8 cellular contexts compared by ENCODE assay signal in the genomic region with DNA sequence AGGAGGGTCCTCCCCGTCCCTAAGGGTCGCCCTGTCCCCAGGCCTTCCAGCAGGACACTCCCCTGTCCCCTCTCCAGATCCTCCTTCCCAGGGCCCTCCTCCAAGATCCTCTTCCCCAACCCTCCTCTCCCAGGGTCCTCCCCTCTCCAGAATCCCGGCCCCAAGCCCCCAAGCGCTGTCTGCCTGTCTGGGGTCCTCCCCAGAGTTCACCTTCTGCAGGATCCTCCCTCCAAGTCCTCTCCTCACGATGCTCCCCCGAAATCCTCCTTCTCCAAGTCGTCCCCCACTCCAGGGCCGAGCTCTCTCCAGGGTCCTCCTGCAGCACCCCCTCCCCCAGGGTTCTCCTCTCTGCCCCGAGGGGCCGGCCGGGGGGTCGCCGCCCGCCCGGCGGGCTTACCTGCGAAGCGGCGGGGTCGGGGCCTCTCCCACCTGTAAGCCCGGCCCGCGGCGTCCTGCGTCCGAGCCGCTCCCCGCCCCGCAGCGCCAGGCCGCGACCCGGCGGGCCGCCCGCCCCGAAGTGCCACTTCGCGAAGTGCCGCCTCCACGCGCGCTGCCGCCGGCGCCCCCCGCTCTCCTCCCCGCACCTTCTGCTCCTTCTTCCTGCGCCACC. TPM values are rescaled to one million over a fixed set of nuclear protein-coding genes. Genes with fewer than 3 reads are reported as not detected.
DNase-seq lines count a peak whose midpoint lies in the region; ATAC-seq and TF ChIP-seq lines count a peak whose summit lies in the region.

No MANE protein-coding gene starts in this region.

- H3K4me1 ChIP-seq in BLaER1 treated with 17β-estradiol and CSF1 and Interleukin-3, amounts not matched to agents 10 nM and 100 nM, result peaks cover 26 to 56% (median 44%) of the 10 kb centered on the region in 10 experiments
- no peaks in the 10 kb centered on the region for H3K4me1 ChIP-seq in iPS DF 6.9 (ENCODE audit: control insufficient read depth, insufficient read depth, low read length)

- H3K4me3 ChIP-seq in BLaER1 treated with 17β-estradiol and CSF1 and Interleukin-3, amounts not matched to agents 10 nM and 100 nM, result peak overlapping the region; percentile 61 to 84 (median 68)
- peak overlapping the region; percentile 78 for H3K4me3 ChIP-seq in iPS DF 6.9 (ENCODE audit: low read length)

- peak overlapping the region; percentile 48 for H3K27ac Mint-ChIP-seq in HFFc6
- H3K27ac Mint-ChIP-seq in activated T-helper 17 cell treated with anti-CD3 and anti-CD28 coated beads, Interleukin-2, amount 50 U/mL, for 72 hours, result no peak overlapping the region
- no peak overlapping the region for H3K27ac Mint-ChIP-seq in stimulated activated effector memory CD8-positive, alpha-beta T cell treated with anti-CD3 and anti-CD28 coated beads, Interleukin-12 subunit alpha, Interleukin-12 subunit beta, amount 100 ng/mL, for 72 hours

- H3K27me3 ChIP-seq in BLaER1 treated with 17β-estradiol and CSF1 and Interleukin-3, amounts not matched to agents 10 nM and 100 nM, result peaks cover 75 to 97% (median 96%) of the 10 kb centered on the region in 11 experiments
- H3K27me3 ChIP-seq in iPS DF 6.9 (ENCODE audit: control insufficient read depth, insufficient read depth, low read length), result no peaks in the 10 kb centered on the region; the same call in 1 of the 2 replicates

- TF ChIP-seq CTCF in HFFc6 (IDR thresholded peaks at IDR 0.05), result no peak

- peaks cover 41% of the 10 kb centered on the region for H3K4me1 Mint-ChIP-seq in HFFc6 (ENCODE audit: low read depth)
- H3K4me1 Mint-ChIP-seq in activated T-helper 17 cell treated with anti-CD3 and anti-CD28 coated beads, Interleukin-2, amount 50 U/mL, for 72 hours, result no peaks in the 10 kb centered on the region
- H3K4me1 Mint-ChIP-seq in stimulated activated effector memory CD8-positive, alpha-beta T cell treated with anti-CD3 and anti-CD28 coated beads, Interleukin-12 subunit alpha, Interleukin-12 subunit beta, amount 100 ng/mL, for 72 hours, result peaks cover 28% of the 10 kb centered on the region

- no peaks in the 10 kb centered on the region for H3K9me3 Mint-ChIP-seq in HFFc6
- no peaks in the 10 kb centered on the region for H3K9me3 Mint-ChIP-seq in activated T-helper 17 cell treated with anti-CD3 and anti-CD28 coated beads, Interleukin-2, amount 50 U/mL, for 72 hours
- H3K9me3 Mint-ChIP-seq in stimulated activated effector memory CD8-positive, alpha-beta T cell treated with anti-CD3 and anti-CD28 coated beads, Interleukin-12 subunit alpha, Interleukin-12 subunit beta, amount 100 ng/mL, for 72 hours, result no peaks in the 10 kb centered on the region

- H3K4me2 ChIP-seq in BLaER1 treated with 17β-estradiol and CSF1 and Interleukin-3, amounts not matched to agents 10 nM and 100 nM, result peak overlapping the region; percentile 80 to 100 (median 98)

- WGBS in iPS DF 6.9 (ENCODE audit: insufficient coverage, insufficient read length), result no CpG with 5 or more reads among the region's 49 CpGs

- peak; percentile 21 for ATAC-seq in activated T-helper 17 cell treated with anti-CD3 and anti-CD28 coated beads, Interleukin-2, amount 50 U/mL, for 72 hours (replicated peaks)
- peak; percentile 28 for ATAC-seq in stimulated activated effector memory CD8-positive, alpha-beta T cell treated with anti-CD3 and anti-CD28 coated beads, Interleukin-12 subunit alpha, Interleukin-12 subunit beta, amount 100 ng/mL, for 72 hours

- DNase-seq in HFFc6 (no peak), iPS DF 6.9 (ENCODE audit: low read depth, low spot score) (no peak), SW 1271 (lab: John Stamatoyannopoulos, UW) (no peak)
- DNase-seq in stimulated activated effector memory CD8-positive, alpha-beta T cell treated with anti-CD3 and anti-CD28 coated beads, Interleukin-12 subunit alpha, Interleukin-12 subunit beta, amount 100 ng/mL, for 72 hours (ENCODE audit: low spot score in 2 of 2), result no peak
- no peak for DNase-seq in stimulated activated CD4-positive, alpha-beta T cell treated with anti-CD3 and anti-CD28 coated beads, Interleukin-2, amount 100 ng/mL, for 24 hours
- no peak for DNase-seq in effector CD8-positive, alpha-beta T cell (lab: John Stamatoyannopoulos, UW)

- peak overlapping the region; percentile 92 for H3K4me3 Mint-ChIP-seq in HFFc6
- H3K4me3 Mint-ChIP-seq in activated T-helper 17 cell treated with anti-CD3 and anti-CD28 coated beads, Interleukin-2, amount 50 U/mL, for 72 hours, result peak overlapping the region; percentile 68
- H3K4me3 Mint-ChIP-seq in stimulated activated effector memory CD8-positive, alpha-beta T cell treated with anti-CD3 and anti-CD28 coated beads, Interleukin-12 subunit alpha, Interleukin-12 subunit beta, amount 100 ng/mL, for 72 hours, result peak overlapping the region; percentile 69

- H3K36me3 Mint-ChIP-seq in HFFc6 (ENCODE audit: low read depth), result no peaks in the 10 kb centered on the region
- no peaks in the 10 kb centered on the region for H3K36me3 Mint-ChIP-seq in activated T-helper 17 cell treated with anti-CD3 and anti-CD28 coated beads, Interleukin-2, amount 50 U/mL, for 72 hours (ENCODE audit: low read depth)
- H3K36me3 Mint-ChIP-seq in stimulated activated effector memory CD8-positive, alpha-beta T cell treated with anti-CD3 and anti-CD28 coated beads, Interleukin-12 subunit alpha, Interleukin-12 subunit beta, amount 100 ng/mL, for 72 hours, result peaks cover 6% of the 10 kb centered on the region

- no peaks in the 10 kb centered on the region for H3K9me3 ChIP-seq in BLaER1 treated with 17β-estradiol and CSF1 and Interleukin-3, amounts not matched to agents 10 nM and 100 nM (replicated peaks in 1 of 11)
- H3K9me3 ChIP-seq in iPS DF 6.9 (ENCODE audit: control insufficient read depth, insufficient read depth, low read length), result no peaks in the 10 kb centered on the region

- peak overlapping the region in 1 of 11 experiments; percentile 0; a peak in 1 of 22 replicates for H3K27ac ChIP-seq in BLaER1 treated with 17β-estradiol and CSF1 and Interleukin-3, amounts not matched to agents 10 nM and 100 nM
- no peak overlapping the region for H3K27ac ChIP-seq in iPS DF 6.9 (ENCODE audit: low read length)

- H3K36me3 ChIP-seq in BLaER1 treated with 17β-estradiol and CSF1 and Interleukin-3, amounts not matched to agents 10 nM and 100 nM, result peaks cover 0 to 18% (median 0%) of the 10 kb centered on the region in 11 experiments; a peak in 3 of 22 replicates
- H3K36me3 ChIP-seq in iPS DF 6.9 (ENCODE audit: control insufficient read depth, insufficient read depth, low read length), result peaks cover 6% of the 10 kb centered on the region; the same call in 1 of the 2 replicates

- H3K27me3 Mint-ChIP-seq in HFFc6 (ENCODE audit: insufficient read depth), result peaks cover 16% of the 10 kb centered on the region
- H3K27me3 Mint-ChIP-seq in activated T-helper 17 cell treated with anti-CD3 and anti-CD28 coated beads, Interleukin-2, amount 50 U/mL, for 72 hours, result peaks cover 10% of the 10 kb centered on the region

- peak overlapping the region; percentile 31 to 83 (median 63); a peak in 19 of 22 replicates for H3K9ac ChIP-seq in BLaER1 treated with 17β-estradiol and CSF1 and Interleukin-3, amounts not matched to agents 10 nM and 100 nM

- H4K20me1 ChIP-seq in BLaER1 treated with 17β-estradiol and CSF1 and Interleukin-3, amounts not matched to agents 10 nM and 100 nM, result peaks cover 4 to 88% (median 44%) of the 10 kb centered on the region in 11 experiments; a peak in 20 of 22 replicates

RNA-seq across cellular contexts. Expression of gene BAIAP2, which starts 0.7 kb away (rescaled TPM):
- total RNA-seq in HFFc6 (2021; fragmentation: NEBNext Ultra II Directional; extraction: Animal tissue kit (Norgen Biotek cat#: 25700)), result 10 to 100 TPM; 30.8 to 47.4 (median 35.9) TPM
- total RNA-seq in activated T-helper 17 cell treated with anti-CD3 and anti-CD28 coated beads, Interleukin-2, amount 50 U/mL, for 72 hours, result 1 to 10 TPM; 4.6 to 4.8 TPM

RNA-seq across cellular contexts. Expression of gene CHMP6, which starts 42.6 kb away (rescaled TPM):
- total RNA-seq in HFFc6 (2021; fragmentation: NEBNext Ultra II Directional; extraction: Animal tissue kit (Norgen Biotek cat#: 25700)), result 10 to 100 TPM; 27.6 to 38.5 (median 31.5) TPM
- total RNA-seq in activated T-helper 17 cell treated with anti-CD3 and anti-CD28 coated beads, Interleukin-2, amount 50 U/mL, for 72 hours, result 10 to 100 TPM; 17.2 to 19.8 TPM

Comparison
In these comparisons a context has a peak if more than half of its experiments do, and no peak if none do; other contexts are left out.
1. RNA of gene BAIAP2, which starts 0.7 kb away (total RNA-seq): 30.8 to 47.4 TPM in HFFc6; 4.6 to 4.8 TPM in activated T-helper 17 cell treated with anti-CD3 and anti-CD28 coated beads, Interleukin-2, amount 50 U/mL, for 72 hours; every median in the first group is over 4 times any median in the second.
2. Peak in every context shown above with its lines, with median percentiles within 50 percentile points of each other: H3K4me3 Mint-ChIP-seq.